28 cellular contexts compared by ENCODE assay signal in the genomic region with DNA sequence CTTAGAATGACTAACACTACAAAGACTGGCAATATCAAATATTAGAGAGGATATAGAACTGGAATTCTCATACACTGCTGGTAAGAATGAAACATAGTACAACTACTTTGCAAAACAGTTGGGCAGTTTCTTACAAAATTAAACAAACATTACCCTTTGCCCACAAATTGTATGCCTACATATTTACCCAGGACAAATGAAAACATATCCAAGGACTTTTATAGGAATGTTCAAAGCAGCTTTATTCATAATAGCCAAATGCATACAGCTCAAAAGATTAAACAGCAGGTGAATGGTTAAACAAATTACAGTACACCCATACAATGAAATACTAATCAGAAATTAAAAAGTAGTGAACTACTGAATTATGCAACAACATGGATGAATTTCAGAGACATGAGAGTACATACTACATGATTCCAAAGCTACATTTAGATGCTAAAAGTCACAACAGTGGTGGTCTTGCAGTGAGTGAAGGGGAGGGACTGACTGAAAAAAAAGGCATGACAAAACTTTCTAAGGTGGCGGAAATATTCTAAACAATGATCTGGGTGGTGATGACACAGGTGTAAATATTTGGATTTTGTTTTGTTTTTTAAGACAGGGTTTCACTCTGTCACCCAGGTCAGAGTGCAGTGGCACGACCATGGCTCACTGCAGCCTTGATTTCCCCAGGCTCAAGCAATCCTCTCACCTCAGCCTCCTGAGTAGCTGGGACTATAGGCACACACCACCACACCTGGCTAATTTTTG.
"Had no signal": no experiment of that assay in that cellular context is flagged by ENCODE, and none has a peak within 500 bp of the region (broad histone marks: within the 10 kb centered on the region; RNA-seq: fewer than 3 reads in every experiment).

No MANE protein-coding gene starts in this region.

- H3K27me3 ChIP-seq: brain microvascular endothelial cell, esophagus muscularis mucosa, foreskin keratinocyte, heart right ventricle, pancreas, sigmoid colon, uterus had no signal

- DNase-seq: activated CD4-positive, alpha-beta T cell treated with anti-CD3 and anti-CD28 coated beads for 1 hour; activated CD4-positive, alpha-beta T cell treated with anti-CD3 and anti-CD28 coated beads, Interleukin-2, amount 10 ng/mL, durations not matched to agents 7 days and 5 days; activated effector memory CD4-positive, alpha-beta T cell treated with Interleukin-2 at 50 U/mL for 16 hours; activated naive CD4-positive, alpha-beta T cell treated with Interleukin-2 at 50 U/mL for 16 hours; activated T-cell treated with anti-CD3 and anti-CD28 coated beads for 4 hours; activated T-cell treated with anti-CD3 and anti-CD28 coated beads, Interleukin-2, amount 50 U/mL, for 72 hours; amniotic stem cell; brain microvascular endothelial cell; caudate nucleus; effector CD4-positive, alpha-beta T cell; foreskin keratinocyte; heart right ventricle; left ventricle myocardium superior; mammary epithelial cell; pancreas; retina; sigmoid colon; small intestine; stimulated activated CD4-positive, alpha-beta T cell treated with anti-CD3 and anti-CD28 coated beads, Interleukin-4, amount 100 ng/mL, for 24 hours; T-helper 9 cell; trophoblast cell; uterus had no signal

- H3K9me3 ChIP-seq: esophagus muscularis mucosa, heart right ventricle, pancreas, prostate gland, sigmoid colon, thoracic aorta, uterus had no signal

- H3K27me3 Mint-ChIP-seq: activated CD4-positive, alpha-beta T cell treated with anti-CD3 and anti-CD28 coated beads, Interleukin-2, amount 10 ng/mL, durations not matched to agents 7 days and 5 days; stimulated activated naive CD8-positive, alpha-beta T cell treated with anti-CD3 and anti-CD28 coated beads, Interleukin-15, Interleukin-2, amounts not matched to agents 100 ng/mL and 50 ng/mL, for 24 hours had no signal

- H3K4me3 ChIP-seq: esophagus muscularis mucosa, heart right ventricle, pancreas, prostate gland, sigmoid colon, thoracic aorta, uterus had no signal

- H3K4me3 Mint-ChIP-seq: activated CD4-positive, alpha-beta T cell treated with anti-CD3 and anti-CD28 coated beads, Interleukin-2, amount 10 ng/mL, durations not matched to agents 7 days and 5 days; activated T-cell treated with anti-CD3 and anti-CD28 coated beads, Interleukin-2, amount 50 U/mL, for 72 hours; nephron; stimulated activated effector memory CD8-positive, alpha-beta T cell treated with anti-CD3 and anti-CD28 coated beads, Interleukin-12 subunit alpha, Interleukin-12 subunit beta, amount 100 ng/mL, for 72 hours; stimulated activated naive CD8-positive, alpha-beta T cell treated with anti-CD3 and anti-CD28 coated beads, Interleukin-15, Interleukin-2, amounts not matched to agents 100 ng/mL and 50 ng/mL, for 24 hours had no signal

- H3K36me3 Mint-ChIP-seq: stimulated activated effector memory CD8-positive, alpha-beta T cell treated with anti-CD3 and anti-CD28 coated beads, Interleukin-12 subunit alpha, Interleukin-12 subunit beta, amount 100 ng/mL, for 72 hours had no signal

- H3K27ac ChIP-seq: brain microvascular endothelial cell, esophagus muscularis mucosa, foreskin keratinocyte, heart right ventricle, pancreas, prostate gland, sigmoid colon, thoracic aorta, uterus had no signal

- H3K4me1 ChIP-seq: foreskin keratinocyte, uterus had no signal

- H3K27ac Mint-ChIP-seq: activated CD4-positive, alpha-beta T cell treated with anti-CD3 and anti-CD28 coated beads, Interleukin-2, amount 10 ng/mL, durations not matched to agents 7 days and 5 days; activated T-cell treated with anti-CD3 and anti-CD28 coated beads, Interleukin-2, amount 50 U/mL, for 72 hours; nephron; stimulated activated effector memory CD8-positive, alpha-beta T cell treated with anti-CD3 and anti-CD28 coated beads, Interleukin-12 subunit alpha, Interleukin-12 subunit beta, amount 100 ng/mL, for 72 hours; stimulated activated naive CD8-positive, alpha-beta T cell treated with anti-CD3 and anti-CD28 coated beads, Interleukin-15, Interleukin-2, amounts not matched to agents 100 ng/mL and 50 ng/mL, for 24 hours had no signal

- H3K9me3 Mint-ChIP-seq: activated CD4-positive, alpha-beta T cell treated with anti-CD3 and anti-CD28 coated beads, Interleukin-2, amount 10 ng/mL, durations not matched to agents 7 days and 5 days; activated T-cell treated with anti-CD3 and anti-CD28 coated beads, Interleukin-2, amount 50 U/mL, for 72 hours; nephron; stimulated activated effector memory CD8-positive, alpha-beta T cell treated with anti-CD3 and anti-CD28 coated beads, Interleukin-12 subunit alpha, Interleukin-12 subunit beta, amount 100 ng/mL, for 72 hours; stimulated activated naive CD8-positive, alpha-beta T cell treated with anti-CD3 and anti-CD28 coated beads, Interleukin-15, Interleukin-2, amounts not matched to agents 100 ng/mL and 50 ng/mL, for 24 hours had no signal

- H3K4me1 Mint-ChIP-seq: activated CD4-positive, alpha-beta T cell treated with anti-CD3 and anti-CD28 coated beads, Interleukin-2, amount 10 ng/mL, durations not matched to agents 7 days and 5 days; nephron had no signal

- ATAC-seq: activated T-cell treated with anti-CD3 and anti-CD28 coated beads, Interleukin-2, amount 50 U/mL, for 72 hours; foreskin keratinocyte; heart right ventricle; left ventricle myocardium superior; stimulated activated effector memory CD8-positive, alpha-beta T cell treated with anti-CD3 and anti-CD28 coated beads, Interleukin-12 subunit alpha, Interleukin-12 subunit beta, amount 100 ng/mL, for 72 hours had no signal

- H3K36me3 ChIP-seq: brain microvascular endothelial cell, pancreas, prostate gland, uterus had no signal
